In the genomic region with DNA sequence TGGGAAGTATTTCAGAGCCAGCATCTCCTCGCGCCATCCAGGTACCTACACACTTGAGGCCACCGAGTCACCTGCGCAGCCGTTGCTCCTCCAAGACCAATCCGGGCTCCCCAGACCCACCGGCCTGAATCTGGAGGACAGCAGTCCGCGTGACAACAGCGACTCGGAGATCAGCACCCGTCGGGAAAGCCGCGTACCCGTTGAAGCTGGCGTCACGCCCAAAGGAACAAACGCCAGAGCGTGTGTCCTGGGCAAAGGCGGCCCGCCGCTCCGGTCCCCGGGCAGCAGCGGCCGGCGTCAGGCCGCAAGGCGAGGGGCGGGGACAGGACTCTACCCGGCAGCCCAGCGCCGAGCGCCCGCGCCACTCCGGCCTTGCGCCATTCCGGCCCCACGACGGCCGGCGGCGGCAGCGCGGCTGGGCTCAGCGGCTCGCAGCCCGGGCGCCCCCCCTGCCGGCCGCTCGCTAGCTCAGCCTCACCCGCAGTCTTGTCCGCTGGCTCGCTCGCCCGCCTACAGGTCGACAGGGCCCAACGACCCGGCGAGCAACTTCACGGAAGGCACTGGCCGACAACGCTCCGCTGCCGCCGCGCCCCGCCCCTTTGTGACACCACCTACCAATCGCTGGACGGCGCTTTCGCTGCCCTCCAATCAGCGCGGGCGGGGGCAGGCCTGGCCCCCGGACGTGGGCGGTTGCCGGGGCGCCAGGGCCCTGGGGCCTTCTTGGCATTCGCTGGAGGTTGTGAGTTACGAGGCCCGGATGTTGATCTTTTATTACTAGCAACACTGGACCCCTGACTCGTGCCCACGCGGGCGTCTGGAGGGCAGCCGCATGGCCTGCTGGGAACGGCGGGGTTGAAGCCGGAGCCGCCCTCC, we compare ENCODE assay signal across 8 cellular contexts. TPM values are rescaled to one million over a fixed set of nuclear protein-coding genes. Genes with fewer than 3 reads are reported as not detected.
DNase-seq lines count a peak whose midpoint lies in the region; ATAC-seq and TF ChIP-seq lines count a peak whose summit lies in the region.

A gene (minus strand): TSS at position 572 of the 873 bp plus-strand sequence. CDS start 9,047 bp downstream, outside the sequence.

- H3K4me3 ChIP-seq in left ventricle myocardium inferior = peak within 1 kb of the TSS; percentile 83
- peak within 1 kb of the TSS; percentile 74 to 81 for H3K4me3 ChIP-seq in prostate gland
- peak within 1 kb of the TSS; percentile 50 for H3K4me3 ChIP-seq in urinary bladder (ENCODE audit: low read depth, low read length)

- H3K36me3 Mint-ChIP-seq in T-cell = no peaks in the 10 kb centered on the region

- H3K36me3 ChIP-seq in left ventricle myocardium inferior (no peaks in the 10 kb centered on the region), prostate gland (no peaks in the 10 kb centered on the region), urinary bladder (ENCODE audit: insufficient read depth) (no peaks in the 10 kb centered on the region)

- peak within 1 kb of the TSS; percentile 79 to 93 for H3K27ac Mint-ChIP-seq in T-cell

- WGBS in prostate gland = 1% methylated on average over 56 of the region's 95 CpGs
- WGBS in urinary bladder = under 1% methylated on average over 95 of the region's 95 CpGs

- H3K4me1 Mint-ChIP-seq in T-cell = peaks cover 45 to 49% (median 46%) of the 10 kb centered on the region in 3 donors

- H3K27me3 Mint-ChIP-seq in T-cell = no peaks in the 10 kb centered on the region

- DNase-seq in NCI-H1105 treated with DMSO at 0.1 percent for 48 hours (lab: John Stamatoyannopoulos, UW) = peak; percentile 67
- DNase-seq in T-cell = peak; percentile 86 to 95 (median 92)
- DNase-seq in amniotic epithelial cell (ENCODE audit: low read depth) = peak; percentile 96
- peak; percentile 98 for DNase-seq in left ventricle myocardium inferior
- DNase-seq in prostate gland (ENCODE audit: low spot score) = peak; percentile 96

- peak; percentile 95 for ATAC-seq in HG02642 (IDR thresholded peaks at IDR 0.05; ENCODE audit: poor library complexity, unreplicated experiment)
- peak; percentile 95 to 98 (median 96) for ATAC-seq in T-cell (replicated peaks in 1 of 4)

- no peaks in the 10 kb centered on the region for H3K9me3 ChIP-seq in left ventricle myocardium inferior (replicated peaks)
- H3K9me3 ChIP-seq in prostate gland = no peaks in the 10 kb centered on the region

- no peaks in the 10 kb centered on the region for H3K9me3 Mint-ChIP-seq in T-cell

- CTCF ChIA-PET in T-cell (lab: Charles Lee) = interaction anchor here (0.5 to 1.3 kb wide), 8 partner anchors 16 to 1989 kb away, joined by 3 to 5 read pairs (median 3); no protein-coding TSS in a partner anchor

- intact Hi-C loops in left ventricle myocardium inferior (cut with micrococcal nuclease) (no loop called here), prostate gland (cut with DNase I) (no loop called here)

- peak within 1 kb of the TSS; percentile 85 to 95 (median 88) for H3K4me3 Mint-ChIP-seq in T-cell

- H3K27ac ChIP-seq in left ventricle myocardium inferior (replicated peaks) (peak within 1 kb of the TSS; percentile 92), prostate gland (peak within 1 kb of the TSS; percentile 76 to 87), urinary bladder (ENCODE audit: low read depth) (peak within 1 kb of the TSS; percentile 81)

- TF ChIP-seq POLR2A in prostate gland (IDR thresholded peaks at IDR 0.05) = peak; percentile 57

- POLR2A ChIA-PET in T-cell (lab: Charles Lee) = interaction anchor here (0.7 to 1.3 kb wide), 3 partner anchors 12 to 673 kb away, joined by 3 to 4 read pairs (median 4); no protein-coding TSS in a partner anchor

- no peaks in the 10 kb centered on the region for H3K27me3 ChIP-seq in left ventricle myocardium inferior (ENCODE audit: low read depth)
- no peaks in the 10 kb centered on the region for H3K27me3 ChIP-seq in prostate gland (replicated peaks; ENCODE audit: insufficient read depth)

- H3K4me1 ChIP-seq in left ventricle myocardium inferior (peaks cover 18% of the 10 kb centered on the region), prostate gland (replicated peaks) (no peaks in the 10 kb centered on the region), urinary bladder (ENCODE audit: insufficient read depth) (no peaks in the 10 kb centered on the region)

- TF ChIP-seq CTCF in GM12873 (IDR thresholded peaks at IDR 0.05; ENCODE audit: insufficient read depth, low read depth, low read length, missing control alignments) = peak; percentile 59
- peak; percentile 84 for TF ChIP-seq CTCF in left ventricle myocardium inferior (IDR thresholded peaks at IDR 0.05; ENCODE audit: borderline replicate concordance)
- TF ChIP-seq CTCF in prostate gland (IDR thresholded peaks at IDR 0.05) = peak; percentile 44 to 87 (median 70)

RNA-seq across cellular contexts. Expression of the gene that starts here (rescaled TPM):
- total RNA-seq in T-cell = 10 to 100 TPM; 26.8 to 32.1 (median 30.6) TPM
- 11.1 TPM for total RNA-seq in left ventricle myocardium inferior
- total RNA-seq in prostate gland = 10 to 100 TPM; 31.4 to 36.9 TPM
- 19.2 TPM for total RNA-seq in urinary bladder
- 6.7 TPM for polyA plus RNA-seq in urinary bladder

Comparison
In these comparisons a context has a peak if more than half of its experiments do, and no peak if none do; other contexts are left out.
1. Peak in every context shown above with its lines: DNase-seq, ATAC-seq, H3K4me3 ChIP-seq and H3K27ac ChIP-seq.